In the genomic region with DNA sequence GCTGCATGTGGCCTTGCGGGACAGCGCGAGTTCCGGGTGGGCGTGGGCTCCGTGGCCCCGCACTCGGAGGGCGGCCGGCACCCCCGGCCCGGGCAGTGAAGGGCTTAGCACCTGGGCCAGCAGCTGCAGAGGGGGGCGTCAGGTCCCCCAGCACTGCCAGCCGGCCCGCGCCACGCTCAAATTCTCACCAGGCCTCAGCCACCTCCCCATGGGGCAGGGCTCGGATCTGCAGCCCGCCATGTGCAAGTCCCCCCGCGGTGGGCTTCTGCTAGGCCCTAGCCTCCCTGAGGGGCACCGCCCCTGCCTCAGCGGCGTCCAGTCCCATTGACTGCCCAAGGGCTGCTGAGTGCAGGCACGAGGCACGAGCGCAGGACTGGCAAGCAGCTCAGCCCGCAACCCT, we compare ENCODE assay signal across 9 cellular contexts.
"Had no signal": no experiment of that assay in that cellular context is flagged by ENCODE, and none has a peak within 500 bp of the region (broad histone marks: within the 10 kb centered on the region; RNA-seq: fewer than 3 reads in every experiment).

No MANE protein-coding gene starts in this region.

- H3K9me3 ChIP-seq: HAP-1 had no signal

- H3K27ac ChIP-seq: GM23248, HL-60 had no signal

- H3K9ac ChIP-seq: GM23248 had no signal

- H3K9me3 Mint-ChIP-seq: HFFc6, IgD-negative memory B cell had no signal

- H3K36me3 ChIP-seq: HAP-1 had no signal

- DNase-seq: GM23248, GOT3, H7, HFFc6 had no signal

- H2AFZ ChIP-seq: GM23248 had no signal

- H3K4me3 Mint-ChIP-seq: HFFc6 had no signal

- H3K27ac Mint-ChIP-seq: HFFc6 had no signal

- ATAC-seq: HCT116, HepG2 had no signal

- FAIRE-seq: HepG2 had no signal

- H3K4me3 ChIP-seq: GM23248, HAP-1 had no signal

- H3K27me3 Mint-ChIP-seq: IgD-negative memory B cell had no signal
